Comparison of ENCODE assay signal across 1 cellular context in genomic region chr12:8011331-8011730, GRCh38.
TF ChIP-seq lines count a peak whose summit lies in the region.

No MANE protein-coding gene starts in this region.

TF ChIP-seq in endothelial cell of umbilical vein, 7 proteins besides CTCF, POLR2A, EP300 and RAD21 (continued from another document):
- TF ChIP-seq, protein P1, sequence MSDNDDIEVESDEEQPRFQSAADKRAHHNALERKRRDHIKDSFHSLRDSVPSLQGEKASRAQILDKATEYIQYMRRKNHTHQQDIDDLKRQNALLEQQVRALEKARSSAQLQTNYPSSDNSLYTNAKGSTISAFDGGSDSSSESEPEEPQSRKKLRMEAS (IDR thresholded peaks at IDR 0.05; ENCODE audit: insufficient read depth, insufficient read length) = no peak
- TF ChIP-seq MYC (IDR thresholded peaks at IDR 0.05; ENCODE audit: low read depth, low read length) (no peak), GATA2 (IDR thresholded peaks at IDR 0.05; ENCODE audit: insufficient read depth, insufficient read length, low read depth, low read length) (no peak), POLR2AphosphoS5 (IDR thresholded peaks at IDR 0.05; ENCODE audit: insufficient read depth, low read depth, low read length) (no peak)
TF ChIP-seq in endothelial cell of umbilical vein: peak in this region for 1.
